In the genomic region with DNA sequence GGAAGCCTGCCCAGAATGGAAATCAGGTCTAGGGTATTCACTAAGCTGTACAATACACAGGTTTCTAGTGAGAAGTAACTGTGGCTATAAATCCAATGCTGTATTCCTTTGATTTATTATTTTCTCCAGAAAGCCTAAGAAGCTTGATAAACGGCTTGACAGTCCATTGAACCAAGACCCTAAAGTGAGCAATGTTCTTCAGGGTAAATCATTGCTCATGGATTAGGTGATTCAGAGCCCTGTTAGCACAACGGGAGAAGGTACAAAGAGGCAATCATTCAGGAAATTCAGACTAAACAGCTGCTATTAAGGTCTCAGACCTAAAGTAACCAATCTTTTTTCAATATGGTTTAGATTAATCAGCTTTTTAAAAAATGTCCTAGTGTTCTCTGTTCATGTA, we compare ENCODE assay signal across 14 cellular contexts.
DNase-seq lines count a peak whose midpoint lies in the region; ATAC-seq and TF ChIP-seq lines count a peak whose summit lies in the region.
"Had no signal": no experiment of that assay in that cellular context is flagged by ENCODE, and none has a peak within 500 bp of the region (broad histone marks: within the 10 kb centered on the region; RNA-seq: fewer than 3 reads in every experiment).

No MANE protein-coding gene starts in this region.

- no peak for TF ChIP-seq RAD21 in neural cell (conservative IDR thresholded peaks at IDR 0.05)

- in situ Hi-C loops in Caki2 (cut with HindIII; ENCODE audit: low pct_unique_long_range_greater_than_20kb, low sequenced_read_pairs), result no loop called here

- no peak for ATAC-seq in CD4-positive, alpha-beta T cell (ENCODE audit: poor library complexity)
- no peak for ATAC-seq in GM21447 (IDR thresholded peaks at IDR 0.05; ENCODE audit: unreplicated experiment)
- ATAC-seq: A549, GM12878, GM23338 had no signal

- no peaks in the 10 kb centered on the region for H3K9me3 ChIP-seq in CD4-positive, alpha-beta T cell (ENCODE audit: control insufficient read depth, low read length)
- H3K9me3 ChIP-seq in neural cell (ENCODE audit: low read length), result no peaks in the 10 kb centered on the region
- H3K9me3 ChIP-seq: A549, BLaER1 had no signal

- POLR2A ChIA-PET in CD4-positive, alpha-beta T cell (lab: Charles Lee), result interaction anchor here (0.9 to 1.2 kb wide), 3 partner anchors 11 to 27 kb away, joined by 3 to 4 read pairs (median 3); no protein-coding TSS in a partner anchor

- H3K27ac ChIP-seq in CD4-positive, alpha-beta T cell (ENCODE audit: low read depth, low read length), result no peak overlapping the region
- H3K27ac ChIP-seq in neural cell (ENCODE audit: low read length), result peak overlapping the region; percentile 53
- H3K27ac ChIP-seq: A549, BLaER1 had no signal

- CTCF ChIA-PET in CD4-positive, alpha-beta T cell (lab: Charles Lee), result no interaction called here

- H3K4me1 Mint-ChIP-seq in CD4-positive, alpha-beta T cell (ENCODE audit: low read depth), result peaks cover 40% of the 10 kb centered on the region
- H3K4me1 Mint-ChIP-seq: GM23338 had no signal

- no peaks in the 10 kb centered on the region for H3K36me3 Mint-ChIP-seq in CD4-positive, alpha-beta T cell (ENCODE audit: low read depth)

- H4K20me1 ChIP-seq in neural cell (ENCODE audit: insufficient read depth), result no peaks in the 10 kb centered on the region
- H4K20me1 ChIP-seq: BLaER1 had no signal

- H3K9me2 ChIP-seq in neural cell (ENCODE audit: insufficient read depth, low read length), result no peaks in the 10 kb centered on the region

- H3K27me3 Mint-ChIP-seq in CD4-positive, alpha-beta T cell, result no peaks in the 10 kb centered on the region

- H3K9ac ChIP-seq in neural cell (ENCODE audit: low read length), result no peak overlapping the region
- H3K9ac ChIP-seq: BLaER1 had no signal

- H3K36me3 ChIP-seq in neural cell (ENCODE audit: insufficient read depth, low read length), result no peaks in the 10 kb centered on the region
- H3K36me3 ChIP-seq: BLaER1 had no signal

- peak overlapping the region; percentile 72 for H3K27ac Mint-ChIP-seq in CD4-positive, alpha-beta T cell
- H3K27ac Mint-ChIP-seq: GM23338 had no signal

- no peak overlapping the region for H3K4me3 Mint-ChIP-seq in CD4-positive, alpha-beta T cell
- H3K4me3 Mint-ChIP-seq: GM23338 had no signal

- no peak overlapping the region for H2AFZ ChIP-seq in neural cell (ENCODE audit: low read depth, low read length)
- H2AFZ ChIP-seq: GM23338 had no signal

- intact Hi-C loops in CD4-positive, alpha-beta T cell (cut with DNase I, micrococcal nuclease), result no loop called here

- no peak for TF ChIP-seq CTCF in CD4-positive, alpha-beta T cell (IDR thresholded peaks at IDR 0.05)
- no peak for TF ChIP-seq CTCF in neural cell (IDR thresholded peaks at IDR 0.05; ENCODE audit: poor library complexity, severe bottlenecking)

- H3K9me3 Mint-ChIP-seq in CD4-positive, alpha-beta T cell, result no peaks in the 10 kb centered on the region
- H3K9me3 Mint-ChIP-seq: GM23338 had no signal

- no peaks in the 10 kb centered on the region for H3K79me2 ChIP-seq in neural cell (replicated peaks; ENCODE audit: insufficient read depth, low read length)

- no peak for DNase-seq in CD4-positive, alpha-beta T cell
- DNase-seq in Caki2 (ENCODE audit: low read depth) (peak; percentile 19), kidney tubule cell (ENCODE audit: low spot score) (peak; percentile 72), AG20443 (ENCODE audit: low spot score) (no peak), NCI-H1092 treated with DMSO at 0.1 percent for 48 hours (lab: John Stamatoyannopoulos, UW) (no peak)
- DNase-seq: AML-193, DMS79, H7 had no signal

- H3K4me3 ChIP-seq in neural cell (ENCODE audit: low read length), result no peak overlapping the region
- H3K4me3 ChIP-seq: A549, BLaER1, GM12878, GM23338 had no signal

- no peak for TF ChIP-seq EP300 in neural cell (conservative IDR thresholded peaks at IDR 0.05; ENCODE audit: poor library complexity, severe bottlenecking)

- H3K27me3 ChIP-seq in CD4-positive, alpha-beta T cell (ENCODE audit: control insufficient read depth, insufficient read depth, low read length), result no peaks in the 10 kb centered on the region
- no peaks in the 10 kb centered on the region for H3K27me3 ChIP-seq in neural cell (ENCODE audit: insufficient read depth, low read depth, low read length)
- H3K27me3 ChIP-seq: BLaER1 had no signal

- no peak overlapping the region for H3K4me2 ChIP-seq in neural cell (ENCODE audit: low read length)
- H3K4me2 ChIP-seq: A549, BLaER1, GM23338 had no signal

- no peaks in the 10 kb centered on the region for H3F3A ChIP-seq in neural cell (ENCODE audit: insufficient read depth, low read length, poor library complexity, severe bottlenecking)

TF ChIP-seq in neural cell, 6 proteins besides CTCF, POLR2A, EP300 and RAD21:
- no peak for TF ChIP-seq POLR2AphosphoS5 (IDR thresholded peaks at IDR 0.05)
- no peak for TF ChIP-seq TAF1 (IDR thresholded peaks at IDR 0.05; ENCODE audit: low read depth)

Comparison
In these comparisons a context has a peak if more than half of its experiments do, and no peak if none do; other contexts are left out.
1. DNase-seq: peak in Caki2 (single experiment) and kidney tubule cell (single experiment); none in CD4-positive, alpha-beta T cell (0 of 10), AG20443 (single experiment) and NCI-H1092 treated with DMSO at 0.1 percent for 48 hours (single experiment).